ENCODE assay signal across 8 cellular contexts in the genomic region with DNA sequence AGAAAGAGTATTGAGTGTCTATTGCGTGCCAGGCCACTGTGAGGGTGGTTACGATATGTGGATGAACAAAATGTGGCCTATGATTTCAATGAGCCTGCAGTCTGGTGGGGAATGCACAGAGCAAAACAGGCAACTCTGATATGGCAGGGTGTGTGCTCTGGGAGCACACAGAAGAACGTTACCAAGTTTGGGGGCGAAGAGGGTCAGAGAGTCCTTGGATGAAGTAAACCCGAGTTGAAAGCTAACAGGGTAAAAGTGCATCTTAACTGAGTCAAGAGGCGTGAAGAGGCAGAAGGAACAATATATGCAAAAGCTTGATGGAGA. TPM values are rescaled to one million over a fixed set of nuclear protein-coding genes. Genes with fewer than 3 reads are reported as not detected.
DNase-seq lines count a peak whose midpoint lies in the region; ATAC-seq and TF ChIP-seq lines count a peak whose summit lies in the region.

No MANE protein-coding gene starts in this region.

- intact Hi-C loops in left colon (cut with DNase I, micrococcal nuclease): loop anchor here in 1 of 2 donors (5.0 kb wide), 1 partner anchor 98 kb away; no protein-coding TSS in a partner anchor
- intact Hi-C loops in transverse colon (cut with DNase I; ENCODE audit: low total_unique reads): loop anchor here (5.0 kb wide), 1 partner anchor 98 kb away; no protein-coding TSS in a partner anchor

- ATAC-seq in left colon (peak; percentile 0), HG03108 (IDR thresholded peaks at IDR 0.05; ENCODE audit: unreplicated experiment) (no peak)

- H3K27ac Mint-ChIP-seq in activated naive CD4-positive, alpha-beta T cell treated with anti-CD3 and anti-CD28 coated beads, Interleukin-2, amount 10 ng/mL, durations not matched to agents 7 days and 5 days: peak overlapping the region; percentile 96

- TF ChIP-seq POLR2A in transverse colon (IDR thresholded peaks at IDR 0.05): no peak

- no peaks in the 10 kb centered on the region for H3K36me3 ChIP-seq in transverse colon

- H3K4me1 ChIP-seq in transverse colon: peaks cover 6 to 16% (median 9%) of the 10 kb centered on the region in 4 donors

- no peaks in the 10 kb centered on the region for H3K27me3 ChIP-seq in transverse colon

- CTCF ChIA-PET in activated naive CD4-positive, alpha-beta T cell treated with anti-CD3 and anti-CD28 coated beads, Interleukin-2, amount 10 ng/mL, durations not matched to agents 7 days and 5 days (lab: Charles Lee): interaction anchor here (0.7 to 3.4 kb wide), 3 partner anchors 8 to 104 kb away, joined by 3 to 18 read pairs (median 5); a partner anchor contains a TSS

- TF ChIP-seq EP300 in transverse colon (IDR thresholded peaks at IDR 0.05; ENCODE audit: low read depth): no peak

- H3K9me3 Mint-ChIP-seq in activated naive CD4-positive, alpha-beta T cell treated with anti-CD3 and anti-CD28 coated beads, Interleukin-2, amount 10 ng/mL, durations not matched to agents 7 days and 5 days: no peaks in the 10 kb centered on the region

- no peaks in the 10 kb centered on the region for H3K27me3 Mint-ChIP-seq in activated naive CD4-positive, alpha-beta T cell treated with anti-CD3 and anti-CD28 coated beads, Interleukin-2, amount 10 ng/mL, durations not matched to agents 7 days and 5 days

- in situ Hi-C loops in transverse colon (cut with MboI; ENCODE audit: low pct_ligation_motif_present in 1 of 4, low pct_unique_long_range_greater_than_20kb in 1 of 4, low sequenced_read_pairs in 3 of 4): loop anchor here in 2 of 4 donors (10.0 kb wide), 3 partner anchors 45 to 205 kb away; a partner anchor contains a TSS

- DNase-seq in activated naive CD4-positive, alpha-beta T cell treated with anti-CD3 and anti-CD28 coated beads, Interleukin-2, amount 10 ng/mL, durations not matched to agents 7 days and 5 days: no peak
- no peak for DNase-seq in activated naive CD4-positive, alpha-beta T cell treated with anti-CD3 and anti-CD28 coated beads, Interleukin-2, amount 50 U/mL, for 16 hours
- no peak for DNase-seq in left colon
- no peak for DNase-seq in transverse colon
- no peak for DNase-seq in DMS114 treated with DMSO at 0.1 percent for 48 hours (lab: John Stamatoyannopoulos, UW; ENCODE audit: unreplicated experiment)
- no peak for DNase-seq in stimulated activated naive CD4-positive, alpha-beta T cell (lab: John Stamatoyannopoulos, UW)

- 39 to 86% methylated on average over 1 to 6 of the region's 6 CpGs for WGBS in transverse colon (ENCODE audit: low coverage in 1 of 2), 2 donors

- H3K4me1 Mint-ChIP-seq in activated naive CD4-positive, alpha-beta T cell treated with anti-CD3 and anti-CD28 coated beads, Interleukin-2, amount 10 ng/mL, durations not matched to agents 7 days and 5 days: peaks cover 26% of the 10 kb centered on the region

- H3K4me3 ChIP-seq in transverse colon: peak overlapping the region; percentile 42 to 58 (median 48)

- H3K4me3 Mint-ChIP-seq in activated naive CD4-positive, alpha-beta T cell treated with anti-CD3 and anti-CD28 coated beads, Interleukin-2, amount 10 ng/mL, durations not matched to agents 7 days and 5 days: peak overlapping the region; percentile 83

- no peaks in the 10 kb centered on the region for H3K9me3 ChIP-seq in transverse colon

- peaks cover 10% of the 10 kb centered on the region for H3K36me3 Mint-ChIP-seq in activated naive CD4-positive, alpha-beta T cell treated with anti-CD3 and anti-CD28 coated beads, Interleukin-2, amount 10 ng/mL, durations not matched to agents 7 days and 5 days

- H3K27ac ChIP-seq in angular gyrus (ENCODE audit: low read depth, low read length): peak overlapping the region; percentile 88
- peak overlapping the region; percentile 88 to 96 (median 92) for H3K27ac ChIP-seq in transverse colon

- TF ChIP-seq CTCF in transverse colon (IDR thresholded peaks at IDR 0.05): no peak

RNA-seq across cellular contexts. Expression of a gene that starts 0.3 kb away (rescaled TPM):
- total RNA-seq in left colon (10 to 100 TPM; 19.1 to 23.0 TPM), transverse colon (10 to 100 TPM in 2 of 4 donors, under 1 TPM in 1, not detected in 1; 0.20 to 19.8 (median 18.8) TPM)

RNA-seq across cellular contexts. Expression of a gene that starts 0.6 kb away (rescaled TPM):
- total RNA-seq in left colon (1 to 10 TPM; 1.2 to 1.9 TPM), transverse colon (1 to 10 TPM in 3 of 4 donors, not detected in 1; 1.4 to 3.4 (median 1.5) TPM)

RNA-seq across cellular contexts. Expression of a gene that starts 8.2 kb away (rescaled TPM):
- total RNA-seq in left colon: 10 to 100 TPM; 20.6 to 23.4 TPM
- total RNA-seq in transverse colon: 10 to 100 TPM; 18.4 to 51.1 (median 35.0) TPM

RNA-seq across cellular contexts. Expression of a gene that starts 32.0 kb away (rescaled TPM):
- total RNA-seq in left colon (100 to 1,000 TPM in 1 of 2 donors, 10 to 100 TPM in 1; 11.5 to 100 TPM), transverse colon (100 to 1,000 TPM in 1 of 4 donors, 10 to 100 TPM in 3; 38.0 to 112 (median 68.2) TPM)

RNA-seq across cellular contexts. Expression of a gene that starts 32.9 kb away (rescaled TPM):
- total RNA-seq in left colon (1 to 10 TPM in 1 of 2 donors, under 1 TPM in 1; 0.73 to 3.1 TPM), transverse colon (1 to 10 TPM in 1 of 4 donors, not detected in 3; 1.3 TPM)
